In genomic region chr10:97497572-97498075, GRCh38 we compare ENCODE assay signal across 8 cellular contexts. TPM values are rescaled to one million over a fixed set of nuclear protein-coding genes. Genes with fewer than 3 reads are reported as not detected.
DNase-seq lines count a peak whose midpoint lies in the region; ATAC-seq and TF ChIP-seq lines count a peak whose summit lies in the region.

No MANE protein-coding gene starts in this region.

- H3K27ac Mint-ChIP-seq in neural progenitor cell: peak overlapping the region; percentile 64

- H3K36me3 ChIP-seq in MG63 (peaks cover 35% of the 10 kb centered on the region), SJSA1 (0 out of 2 replicates have a peak, but pooled peaks cover 18% of the 10 kb centered on the region), neural progenitor cell (no peaks in the 10 kb centered on the region)

- H3K4me3 ChIP-seq in MG63 (peak overlapping the region; percentile 99), SJSA1 (peak overlapping the region; percentile 73), neural progenitor cell (peak overlapping the region; percentile 88)

- no peaks in the 10 kb centered on the region for H3K9me3 Mint-ChIP-seq in neural progenitor cell

- H2AFZ ChIP-seq in neural progenitor cell (replicated peaks): peak overlapping the region; percentile 89

- H3K4me1 ChIP-seq in SJSA1 (replicated peaks) (peaks cover 9% of the 10 kb centered on the region; the same call in 1 of the 2 replicates), neural progenitor cell (peaks cover 34% of the 10 kb centered on the region)

- H3F3A ChIP-seq in neural progenitor cell (ENCODE audit: low read depth): peaks cover 35% of the 10 kb centered on the region

- H3K9me3 ChIP-seq in MG63 (no peaks in the 10 kb centered on the region), SJSA1 (replicated peaks) (no peaks in the 10 kb centered on the region), neural progenitor cell (ENCODE audit: low read depth) (no peaks in the 10 kb centered on the region)

- peaks cover 3% of the 10 kb centered on the region for H3K36me3 Mint-ChIP-seq in neural progenitor cell

- H3K4me1 Mint-ChIP-seq in neural progenitor cell: peaks cover 42% of the 10 kb centered on the region

- H3K27ac ChIP-seq in SJSA1: peak overlapping the region; percentile 14
- peak overlapping the region; percentile 82 for H3K27ac ChIP-seq in neural progenitor cell
- peak overlapping the region; percentile 96 for H3K27ac ChIP-seq in substantia nigra (ENCODE audit: low read depth, low read length, poor library complexity, severe bottlenecking)

- ATAC-seq in GM21390 (IDR thresholded peaks at IDR 0.05; ENCODE audit: unreplicated experiment): peak; percentile 31

- peaks cover 71% of the 10 kb centered on the region for H4K20me1 ChIP-seq in neural progenitor cell (ENCODE audit: low read depth)

- peaks cover 65% of the 10 kb centered on the region for H3K79me2 ChIP-seq in neural progenitor cell (ENCODE audit: low read depth)

- H3K27me3 Mint-ChIP-seq in neural progenitor cell (ENCODE audit: insufficient read depth, low read depth): peaks cover 14% of the 10 kb centered on the region

- DNase-seq in CD1c-positive myeloid dendritic cell (ENCODE audit: extremely low spot score): peak; percentile 82
- peak; percentile 87 for DNase-seq in MG63
- peak; percentile 71 to 85 for DNase-seq in SJSA1 (ENCODE audit: low read depth in 1 of 2, low spot score in 2 of 2)
- peak; percentile 25 to 57 (median 32) for DNase-seq in activated naive CD4-positive, alpha-beta T cell (lab: John Stamatoyannopoulos, UW)
- DNase-seq in foreskin melanocyte: peak; percentile 61
- peak; percentile 80 for DNase-seq in neural progenitor cell (ENCODE audit: low spot score)
- DNase-seq in substantia nigra (lab: John Stamatoyannopoulos, UW): peak in 42 of 49 donors; percentile 25 to 86 (median 54)

- peak overlapping the region; percentile 80 for H3K4me2 ChIP-seq in neural progenitor cell

- H3K27me3 ChIP-seq in MG63: no peaks in the 10 kb centered on the region
- H3K27me3 ChIP-seq in SJSA1 (replicated peaks): no peaks in the 10 kb centered on the region
- peaks cover 29% of the 10 kb centered on the region for H3K27me3 ChIP-seq in neural progenitor cell

- H3K4me3 Mint-ChIP-seq in neural progenitor cell: peak overlapping the region; percentile 91

- H3K9ac ChIP-seq in neural progenitor cell: peak overlapping the region; percentile 47

- TF ChIP-seq CTCF in neural progenitor cell (IDR thresholded peaks at IDR 0.05): no peak

RNA-seq across cellular contexts. Expression of gene MMS19, which starts 0.6 kb away (rescaled TPM):
- 44.3 and 57.6 TPM in 2 replicates for total RNA-seq in MG63 (2014; rRNA removed; shearing (Covaris generic); ENCODE audit: low replicate concordance)
- total RNA-seq in SJSA1 (2014; rRNA removed; shearing (Covaris generic)): 60.5 and 71.3 TPM in 2 replicates
- 127 and 216 TPM in 2 replicates for total RNA-seq in neural progenitor cell (ENCODE audit: low replicate concordance)

RNA-seq across cellular contexts. Expression of gene UBTD1, which starts 1.1 kb away (rescaled TPM):
- 19.3 and 29.7 TPM in 2 replicates for total RNA-seq in MG63 (2014; rRNA removed; shearing (Covaris generic); ENCODE audit: low replicate concordance)
- 14.8 and 15.8 TPM in 2 replicates for total RNA-seq in SJSA1 (2014; rRNA removed; shearing (Covaris generic))
- 4.7 and 15.7 TPM in 2 replicates for total RNA-seq in neural progenitor cell (ENCODE audit: low replicate concordance)

RNA-seq across cellular contexts. Expression of gene ZDHHC16, which starts 51.6 kb away (rescaled TPM):
- total RNA-seq in MG63 (2014; rRNA removed; shearing (Covaris generic); ENCODE audit: low replicate concordance): 40.4 and 41.5 TPM in 2 replicates
- total RNA-seq in SJSA1 (2014; rRNA removed; shearing (Covaris generic)): 50.1 and 57.7 TPM in 2 replicates
- total RNA-seq in neural progenitor cell (ENCODE audit: low replicate concordance): 15.2 and 39.4 TPM in 2 replicates

RNA-seq across cellular contexts. Expression of gene EXOSC1, which starts 51.8 kb away (rescaled TPM):
- 42.8 and 45.6 TPM in 2 replicates for total RNA-seq in MG63 (2014; rRNA removed; shearing (Covaris generic); ENCODE audit: low replicate concordance)
- 59.1 and 60.1 TPM in 2 replicates for total RNA-seq in SJSA1 (2014; rRNA removed; shearing (Covaris generic))
- total RNA-seq in neural progenitor cell (ENCODE audit: low replicate concordance): 48.7 and 72.6 TPM in 2 replicates

Comparison
In these comparisons a context has a peak if more than half of its experiments do, and no peak if none do; other contexts are left out.
1. Peak in every context shown above with its lines: DNase-seq, ATAC-seq, H3K4me3 ChIP-seq and H3K27ac ChIP-seq.
2. DNase-seq: peak in every context shown above with its lines; median percentile 87 in MG63; 82 in CD1c-positive myeloid dendritic cell; 80 in neural progenitor cell; 78 in SJSA1; 61 in foreskin melanocyte; 54 in substantia nigra; 32 in activated naive CD4-positive, alpha-beta T cell.
3. H3K27ac ChIP-seq: peak in every context shown above with its lines; median percentile 96 in substantia nigra; 82 in neural progenitor cell; 14 in SJSA1.